Comparison of ENCODE assay signal across 10 cellular contexts in the genomic region with DNA sequence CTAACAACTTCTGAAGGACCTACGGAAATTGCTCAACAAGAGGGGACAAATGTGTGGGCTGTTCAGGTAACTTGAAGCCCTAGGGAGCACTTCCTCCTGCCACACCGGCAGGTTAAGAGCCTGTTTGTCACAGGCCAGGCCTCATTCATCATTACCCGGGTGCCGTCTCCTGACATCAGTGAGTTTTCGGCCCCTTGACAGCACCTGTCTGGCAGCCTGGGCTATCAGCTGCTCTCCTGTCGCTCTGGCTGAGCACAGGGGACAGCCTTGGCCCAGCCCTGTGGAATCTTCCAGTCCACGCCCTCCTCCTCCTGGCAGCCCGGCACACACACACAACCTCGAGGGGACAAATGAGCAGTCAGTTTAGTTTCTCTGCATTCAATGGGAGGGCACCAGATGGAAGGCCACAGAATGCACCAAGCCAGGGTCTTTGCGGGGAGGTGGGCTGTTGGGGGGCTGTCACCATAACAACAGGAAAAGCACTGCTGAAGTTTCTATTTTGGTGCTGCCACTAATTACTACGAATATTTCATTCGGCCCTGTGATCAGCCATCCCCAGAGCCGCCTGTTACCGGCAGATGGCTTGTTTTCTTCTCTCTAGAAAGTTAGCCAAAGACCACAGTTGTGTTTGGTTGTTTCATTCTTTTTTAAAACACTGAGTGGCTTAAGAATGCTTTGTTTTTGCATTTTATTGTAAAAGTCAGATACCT.
DNase-seq lines count a peak whose midpoint lies in the region; ATAC-seq and TF ChIP-seq lines count a peak whose summit lies in the region.
"Had no signal": no experiment of that assay in that cellular context is flagged by ENCODE, and none has a peak within 500 bp of the region (broad histone marks: within the 10 kb centered on the region; RNA-seq: fewer than 3 reads in every experiment).

No MANE protein-coding gene starts in this region.

- intact Hi-C loops in activated B cell treated with CpG ODN at 0.5 μM for 24 hours (cut with micrococcal nuclease), result loop anchor here (2.0 to 5.0 kb wide), 5 partner anchors 40 to 310 kb away; a partner anchor contains a TSS
- intact Hi-C loops in CD4-positive, alpha-beta T cell (cut with DNase I, micrococcal nuclease), result no loop called here

- peaks cover 0 to 2% of the 10 kb centered on the region in 2 donors for H3K9me3 ChIP-seq in neuronal stem cell (replicated peaks in 1 of 2; ENCODE audit: control insufficient read depth in 2 of 2, insufficient read depth in 1 of 2, low read depth in 1 of 2, low read length in 2 of 2)
- peaks cover 8% of the 10 kb centered on the region for H3K9me3 ChIP-seq in CD4-positive, alpha-beta T cell (ENCODE audit: control insufficient read depth, low read length)
- H3K9me3 ChIP-seq: MG63, right atrium auricular region had no signal

- H3K9me3 Mint-ChIP-seq in activated B cell treated with CpG ODN at 0.5 μM for 24 hours, result peaks cover 17% of the 10 kb centered on the region
- peaks cover 12% of the 10 kb centered on the region for H3K9me3 Mint-ChIP-seq in CD4-positive, alpha-beta T cell

- H2BK120ac ChIP-seq in neuronal stem cell (ENCODE audit: low read depth, low read length), result no peak overlapping the region

- peak overlapping the region; percentile 100 for H3K27ac Mint-ChIP-seq in activated B cell treated with CpG ODN at 0.5 μM for 24 hours
- H3K27ac Mint-ChIP-seq in CD4-positive, alpha-beta T cell, result no peak overlapping the region

- peak; percentile 35 for DNase-seq in activated B cell treated with CpG ODN at 0.5 μM for 24 hours
- DNase-seq in neuronal stem cell (ENCODE audit: low spot score), result peak; percentile 6
- no peak for DNase-seq in RKO (ENCODE audit: low spot score)
- DNase-seq in CD4-positive, alpha-beta T cell, result no peak
- no peak for DNase-seq in activated effector memory CD4-positive, alpha-beta T cell treated with Interleukin-2 at 50 U/mL for 16 hours
- no peak for DNase-seq in activated CD4-positive, alpha-beta T cell treated with anti-CD3 and anti-CD28 coated beads, Interleukin-2, amount 50 U/mL, for 4 hours
- DNase-seq: MG63 had no signal

- no peaks in the 10 kb centered on the region for H3K27me3 Mint-ChIP-seq in activated B cell treated with CpG ODN at 0.5 μM for 24 hours
- H3K27me3 Mint-ChIP-seq in CD4-positive, alpha-beta T cell, result no peaks in the 10 kb centered on the region

- no peak overlapping the region for H3K9ac ChIP-seq in neuronal stem cell (ENCODE audit: low read depth, low read length, poor library complexity)

- H2BK5ac ChIP-seq in neuronal stem cell (ENCODE audit: low read length), result no peak overlapping the region

- TF ChIP-seq CTCF in activated B cell treated with CpG ODN at 0.5 μM for 24 hours (IDR thresholded peaks at IDR 0.05), result no peak
- no peak for TF ChIP-seq CTCF in CD4-positive, alpha-beta T cell (IDR thresholded peaks at IDR 0.05)

- peak overlapping the region; percentile 79 for H3K4me3 Mint-ChIP-seq in activated B cell treated with CpG ODN at 0.5 μM for 24 hours
- no peak overlapping the region for H3K4me3 Mint-ChIP-seq in CD4-positive, alpha-beta T cell

- no peak overlapping the region for H3K4ac ChIP-seq in neuronal stem cell (ENCODE audit: low read length)

- H2BK12ac ChIP-seq in neuronal stem cell (ENCODE audit: low read length), result no peak overlapping the region

- H3K23ac ChIP-seq in neuronal stem cell (ENCODE audit: low read depth, low read length, poor library complexity), result peak overlapping the region; percentile 44

- H3K4me1 ChIP-seq in neuronal stem cell (ENCODE audit: control insufficient read depth in 2 of 2, insufficient read depth in 1 of 2, low read depth in 1 of 2, low read length in 2 of 2), result peaks cover 0 to 2% of the 10 kb centered on the region in 2 donors
- H3K4me1 ChIP-seq: right atrium auricular region had no signal

- no peak overlapping the region for H2AK5ac ChIP-seq in neuronal stem cell (ENCODE audit: low read depth, low read length)

- H3K4me1 Mint-ChIP-seq in activated B cell treated with CpG ODN at 0.5 μM for 24 hours, result peaks cover 64% of the 10 kb centered on the region
- H3K4me1 Mint-ChIP-seq in CD4-positive, alpha-beta T cell (ENCODE audit: low read depth), result no peaks in the 10 kb centered on the region

- H3K36me3 Mint-ChIP-seq in activated B cell treated with CpG ODN at 0.5 μM for 24 hours (ENCODE audit: low read depth), result peaks cover 10% of the 10 kb centered on the region
- peaks cover 4% of the 10 kb centered on the region for H3K36me3 Mint-ChIP-seq in CD4-positive, alpha-beta T cell (ENCODE audit: low read depth)

- H2BK15ac ChIP-seq in neuronal stem cell (ENCODE audit: low read length), result no peak overlapping the region

- peak overlapping the region; percentile 57 for H3K18ac ChIP-seq in neuronal stem cell (ENCODE audit: low read length)

- peak; percentile 77 for ATAC-seq in GM18498 (IDR thresholded peaks at IDR 0.05; ENCODE audit: unreplicated experiment)
- peak; percentile 69 for ATAC-seq in HG03097 (IDR thresholded peaks at IDR 0.05; ENCODE audit: low FRiP score, unreplicated experiment)
- peak; percentile 69 for ATAC-seq in activated B cell treated with CpG ODN at 0.5 μM for 24 hours (ENCODE audit: low read depth)
- ATAC-seq in CD4-positive, alpha-beta T cell (ENCODE audit: poor library complexity), result no peak

- H3K4me3 ChIP-seq in neuronal stem cell (ENCODE audit: low read length in 2 of 2), result no peak overlapping the region
- H3K4me3 ChIP-seq: MG63, right atrium auricular region had no signal

- H3K4me2 ChIP-seq in neuronal stem cell (ENCODE audit: insufficient read depth, low read length, poor library complexity, severe bottlenecking), result no peak overlapping the region

- H4K8ac ChIP-seq in neuronal stem cell (ENCODE audit: low read depth, low read length), result no peak overlapping the region

- H3K79me1 ChIP-seq in neuronal stem cell (ENCODE audit: low read depth, low read length), result no peaks in the 10 kb centered on the region

- H4K91ac ChIP-seq in neuronal stem cell (ENCODE audit: low read depth, low read length, poor library complexity), result no peak overlapping the region

- peak overlapping the region; percentile 64 for H2AFZ ChIP-seq in neuronal stem cell (ENCODE audit: low read length)

- no CpG with 5 or more reads among the region's 14 CpGs for WGBS in neuronal stem cell (ENCODE audit: extremely low coverage in 2 of 2, insufficient read length in 2 of 2, insufficient replicate concordance in 1 of 2), 2 donors

- H3K27ac ChIP-seq in neuronal stem cell (replicated peaks; ENCODE audit: low read length), result no peak overlapping the region
- H3K27ac ChIP-seq in CD4-positive, alpha-beta T cell (ENCODE audit: low read depth, low read length), result no peak overlapping the region
- H3K27ac ChIP-seq: right atrium auricular region had no signal

- no peaks in the 10 kb centered on the region for H3K27me3 ChIP-seq in neuronal stem cell (ENCODE audit: control insufficient read depth in 3 of 3, insufficient read depth in 3 of 3, low read depth in 1 of 3, low read length in 3 of 3)
- H3K27me3 ChIP-seq in CD4-positive, alpha-beta T cell (ENCODE audit: control insufficient read depth, insufficient read depth, low read length), result no peaks in the 10 kb centered on the region
- H3K27me3 ChIP-seq: MG63, right atrium auricular region had no signal

- peak overlapping the region; percentile 90 for H3K14ac ChIP-seq in neuronal stem cell (ENCODE audit: low read length)

- no peaks in the 10 kb centered on the region for H3K36me3 ChIP-seq in neuronal stem cell (replicated peaks in 1 of 2; ENCODE audit: control insufficient read depth in 2 of 2, insufficient read depth in 2 of 2, low read length in 2 of 2)
- H3K36me3 ChIP-seq: MG63, right atrium auricular region had no signal

- POLR2A ChIA-PET in activated B cell treated with CpG ODN at 0.5 μM for 24 hours (lab: Charles Lee), result interaction anchor here (1.6 kb wide), 1 partner anchor 216 kb away, joined by 4 read pairs; no protein-coding TSS in a partner anchor
- POLR2A ChIA-PET in CD4-positive, alpha-beta T cell (lab: Charles Lee), result no interaction called here

- CTCF ChIA-PET in activated B cell treated with CpG ODN at 0.5 μM for 24 hours (lab: Charles Lee), result no interaction called here
- CTCF ChIA-PET in CD4-positive, alpha-beta T cell (lab: Charles Lee), result no interaction called here

Comparison
In these comparisons a context has a peak if more than half of its experiments do, and no peak if none do; other contexts are left out.
1. DNase-seq: peak in activated B cell treated with CpG ODN at 0.5 μM for 24 hours (single experiment) and neuronal stem cell (single experiment); none in RKO (single experiment), CD4-positive, alpha-beta T cell (0 of 10), activated effector memory CD4-positive, alpha-beta T cell treated with Interleukin-2 at 50 U/mL for 16 hours (single experiment) and activated CD4-positive, alpha-beta T cell treated with anti-CD3 and anti-CD28 coated beads, Interleukin-2, amount 50 U/mL, for 4 hours (0 of 2).